ENCODE assay signal across 8 cellular contexts in genomic region chr7:131555565-131556054, GRCh38. TPM values are rescaled to one million over a fixed set of nuclear protein-coding genes. Genes with fewer than 3 reads are reported as not detected.
DNase-seq lines count a peak whose midpoint lies in the region; ATAC-seq and TF ChIP-seq lines count a peak whose summit lies in the region.

No MANE protein-coding gene starts in this region.

- DNase-seq in activated T-cell treated with anti-CD3 and anti-CD28 coated beads, Interleukin-2, amount 50 U/mL, for 4 hours, result no peak
- DNase-seq in activated T-cell treated with anti-CD3 and anti-CD28 coated beads for 4 hours, result no peak
- peak; percentile 71 for DNase-seq in activated CD8-positive, alpha-beta memory T cell treated with anti-CD3 and anti-CD28 coated beads for 24 hours
- no peak for DNase-seq in iPS DF 6.9 (ENCODE audit: low read depth, low spot score)
- DNase-seq in stimulated activated naive CD8-positive, alpha-beta T cell treated with anti-CD3 and anti-CD28 coated beads, Interleukin-15, Interleukin-2, amounts not matched to agents 100 U/mL and 50 U/mL, for 24 hours, result peak; percentile 14
- DNase-seq in GM13976 (ENCODE audit: low spot score), result no peak
- DNase-seq in NOMO-1 (lab: John Stamatoyannopoulos, UW; ENCODE audit: unreplicated experiment in 2 of 2), result no peak

- peak overlapping the region; percentile 72 for H3K4me3 Mint-ChIP-seq in activated T-cell treated with anti-CD3 and anti-CD28 coated beads, Interleukin-2, amount 50 U/mL, for 4 hours

- H3K27me3 Mint-ChIP-seq in activated T-cell treated with anti-CD3 and anti-CD28 coated beads, Interleukin-2, amount 50 U/mL, for 4 hours (ENCODE audit: low read depth), result peaks cover 38% of the 10 kb centered on the region

- TF ChIP-seq POLR2A in GM18505 (IDR thresholded peaks at IDR 0.05; ENCODE audit: borderline replicate concordance, extremely low read depth, insufficient read depth, insufficient read length), result no peak

- no peaks in the 10 kb centered on the region for H3K9me3 Mint-ChIP-seq in activated T-cell treated with anti-CD3 and anti-CD28 coated beads, Interleukin-2, amount 50 U/mL, for 4 hours

- WGBS in iPS DF 6.9 (ENCODE audit: insufficient coverage, insufficient read length), result no CpG with 5 or more reads among the region's 29 CpGs

- TF ChIP-seq CTCF in GM13976 (IDR thresholded peaks at IDR 0.05; ENCODE audit: borderline replicate concordance, control extremely low read depth, extremely low read depth, insufficient read depth, missing control alignments), result no peak

- H3K4me1 Mint-ChIP-seq in activated T-cell treated with anti-CD3 and anti-CD28 coated beads, Interleukin-2, amount 50 U/mL, for 4 hours (ENCODE audit: low read depth), result peaks cover 20% of the 10 kb centered on the region

- H3K27ac ChIP-seq in iPS DF 6.9 (ENCODE audit: low read length), result no peak overlapping the region

- H3K9me3 ChIP-seq in iPS DF 6.9 (ENCODE audit: control insufficient read depth, insufficient read depth, low read length), result no peaks in the 10 kb centered on the region

- peaks cover 32% of the 10 kb centered on the region for H3K36me3 ChIP-seq in iPS DF 6.9 (ENCODE audit: control insufficient read depth, insufficient read depth, low read length)

- H3K4me1 ChIP-seq in iPS DF 6.9 (ENCODE audit: control insufficient read depth, insufficient read depth, low read length), result peaks cover 10% of the 10 kb centered on the region

- in situ Hi-C loops in GM13976 (cut with MboI; ENCODE audit: low sequenced_read_pairs, unreplicated experiment), result no loop called here

- no peaks in the 10 kb centered on the region for H3K27me3 ChIP-seq in iPS DF 6.9 (ENCODE audit: control insufficient read depth, insufficient read depth, low read length)

- no peak for ATAC-seq in activated T-cell treated with anti-CD3 and anti-CD28 coated beads, Interleukin-2, amount 50 U/mL, for 4 hours
- ATAC-seq in stimulated activated naive CD8-positive, alpha-beta T cell treated with anti-CD3 and anti-CD28 coated beads, Interleukin-15, Interleukin-2, amounts not matched to agents 100 U/mL and 50 U/mL, for 24 hours, result no peak
- ATAC-seq in GM18505 (IDR thresholded peaks at IDR 0.05; ENCODE audit: unreplicated experiment), result no peak

- peak overlapping the region; percentile 100 for H3K4me3 ChIP-seq in iPS DF 6.9 (ENCODE audit: low read length)

- no peaks in the 10 kb centered on the region for H3K36me3 Mint-ChIP-seq in activated T-cell treated with anti-CD3 and anti-CD28 coated beads, Interleukin-2, amount 50 U/mL, for 4 hours (ENCODE audit: insufficient read depth)

RNA-seq across cellular contexts. Expression of gene PODXL, which starts 0.8 kb away (rescaled TPM):
- 1 to 10 TPM in 2 of 3 donors, under 1 TPM in 1; 0.76 to 1.4 (median 1.1) TPM for total RNA-seq in activated T-cell treated with anti-CD3 and anti-CD28 coated beads, Interleukin-2, amount 50 U/mL, for 4 hours

Comparison
In these comparisons a context has a peak if more than half of its experiments do, and no peak if none do; other contexts are left out.
1. DNase-seq: peak in activated CD8-positive, alpha-beta memory T cell treated with anti-CD3 and anti-CD28 coated beads for 24 hours (single experiment) and stimulated activated naive CD8-positive, alpha-beta T cell treated with anti-CD3 and anti-CD28 coated beads, Interleukin-15, Interleukin-2, amounts not matched to agents 100 U/mL and 50 U/mL, for 24 hours (single experiment); none in activated T-cell treated with anti-CD3 and anti-CD28 coated beads, Interleukin-2, amount 50 U/mL, for 4 hours (single experiment), activated T-cell treated with anti-CD3 and anti-CD28 coated beads for 4 hours (single experiment), iPS DF 6.9 (single experiment), GM13976 (single experiment) and NOMO-1 (0 of 2).